ENCODE assay signal across 17 cellular contexts in the genomic region with DNA sequence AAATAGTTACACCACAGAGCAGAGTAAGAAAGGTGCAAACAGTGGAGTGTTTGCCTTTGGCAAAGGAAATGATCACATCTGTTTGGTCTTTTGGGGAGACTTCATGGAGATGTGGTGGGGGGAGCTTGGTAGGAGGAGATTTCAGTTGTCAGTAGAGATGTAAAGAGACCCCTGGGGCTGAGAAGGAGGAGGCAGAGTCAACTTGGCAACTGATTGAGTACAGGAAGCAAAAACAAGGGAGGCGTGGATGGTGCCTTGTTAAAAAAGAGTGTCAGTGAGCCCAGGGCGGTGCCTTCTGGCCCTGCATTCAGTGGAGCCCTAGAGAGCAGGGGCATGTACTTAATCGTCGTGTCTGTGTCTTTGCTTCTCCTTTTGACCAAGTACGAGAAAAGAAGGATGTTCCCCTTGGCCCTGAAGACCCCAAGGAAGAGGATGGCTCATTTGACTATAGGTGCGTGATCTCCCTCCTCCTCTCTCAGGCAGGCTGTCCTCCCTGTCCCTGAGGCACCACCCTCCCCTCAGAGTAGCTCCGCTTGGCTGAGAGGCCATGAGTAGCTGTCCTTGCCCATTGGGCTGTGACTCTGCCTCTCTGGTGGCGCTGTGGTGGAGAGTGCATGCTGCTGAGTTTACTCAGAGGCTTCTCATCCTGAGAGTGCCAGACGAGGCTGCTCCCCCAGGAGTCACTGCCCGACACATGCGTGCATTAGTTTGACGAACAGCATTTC.
DNase-seq lines count a peak whose midpoint lies in the region.
"Had no signal": no experiment of that assay in that cellular context is flagged by ENCODE, and none has a peak within 500 bp of the region (broad histone marks: within the 10 kb centered on the region; RNA-seq: fewer than 3 reads in every experiment).

No MANE protein-coding gene starts in this region.

- H3K27ac ChIP-seq in cingulate gyrus (ENCODE audit: low read depth, low read length) (peak overlapping the region; percentile 39), substantia nigra (ENCODE audit: low read depth, low read length, poor library complexity, severe bottlenecking) (peak overlapping the region; percentile 79)
- H3K27ac ChIP-seq: lower lobe of right lung, spleen had no signal

- peak in 2 of 3 experiments; percentile 5 to 47 for DNase-seq in NCI-H1417 (lab: John Stamatoyannopoulos, UW)
- no peak for DNase-seq in NCI-H1417 treated with DMSO at 0.1 percent for 48 hours (lab: John Stamatoyannopoulos, UW)
- peak; percentile 26 for DNase-seq in NCI-H2081 treated with DMSO at 0.1 percent for 48 hours (lab: John Stamatoyannopoulos, UW)
- DNase-seq in substantia nigra (lab: John Stamatoyannopoulos, UW): peak in 3 of 49 donors; percentile 25 to 43 (median 36)
- DNase-seq in SW 1271 (lab: John Stamatoyannopoulos, UW): no peak
- no peak for DNase-seq in MV-4-11 (lab: John Stamatoyannopoulos, UW)
- DNase-seq in SIG-M5 (lab: John Stamatoyannopoulos, UW): no peak
- DNase-seq: 8988T; activated CD4-positive, alpha-beta T cell treated with anti-CD3 and anti-CD28 coated beads, Interleukin-2, amount 50 U/mL, for 48 hours; activated T-cell treated with anti-CD3 and anti-CD28 coated beads, Interleukin-2, amount 50 U/mL, for 24 hours; immature natural killer cell; lower lobe of right lung; naive B cell; NCI-H2029; spleen; T-cell had no signal

Comparison
In these comparisons a context has a peak if more than half of its experiments do, and no peak if none do; other contexts are left out.
1. DNase-seq: peak in NCI-H1417 (2 of 3) and NCI-H2081 treated with DMSO at 0.1 percent for 48 hours (single experiment); none in NCI-H1417 treated with DMSO at 0.1 percent for 48 hours (single experiment), SW 1271 (0 of 2), MV-4-11 (single experiment) and SIG-M5 (single experiment).